8 cellular contexts compared by ENCODE assay signal in the genomic region with DNA sequence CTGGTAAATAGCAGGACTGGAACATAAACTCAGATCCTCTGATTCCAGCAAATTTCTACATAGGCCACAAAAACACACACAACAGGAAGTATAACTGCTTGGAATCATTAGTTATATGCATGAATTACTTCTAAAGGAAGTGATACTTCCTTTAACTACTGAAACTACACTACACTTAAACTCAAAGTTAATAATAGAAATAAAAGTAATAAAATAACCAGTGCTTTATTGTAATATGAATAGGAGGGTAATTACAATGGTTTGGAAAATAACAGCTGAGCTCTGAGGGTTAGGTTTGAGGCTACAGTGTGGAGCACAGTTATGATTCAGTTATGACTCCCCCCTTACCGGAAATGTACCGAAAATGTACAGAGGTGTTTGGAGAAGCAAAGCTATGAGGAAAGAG. TPM values are rescaled to one million over a fixed set of nuclear protein-coding genes. Genes with fewer than 3 reads are reported as not detected.
A peak's percentile ranks its signal among the peaks of the same experiment; 100 is the strongest.
DNase-seq lines count a peak whose midpoint lies in the region; ATAC-seq, FAIRE-seq and TF ChIP-seq lines count a peak whose summit lies in the region.

No MANE protein-coding gene starts in this region.

- FAIRE-seq in RCC 7860 (lab: Jason Lieb, UNC) = no peak

- ATAC-seq in GM18502 (IDR thresholded peaks at IDR 0.05; ENCODE audit: poor library complexity, unreplicated experiment) (peak; percentile 86), GM21423 (IDR thresholded peaks at IDR 0.05; ENCODE audit: unreplicated experiment) (peak; percentile 82), HG03439 (IDR thresholded peaks at IDR 0.05; ENCODE audit: unreplicated experiment) (peak; percentile 71)

- H3K27ac ChIP-seq in esophagus squamous epithelium = peak overlapping the region; percentile 68 to 83 (median 81)

- no peak overlapping the region for H3K4me3 ChIP-seq in esophagus squamous epithelium

- intact Hi-C loops in esophagus squamous epithelium (cut with DNase I) = no loop called here

- peaks cover 0 to 90% (median 43%) of the 10 kb centered on the region in 3 donors for H3K4me1 ChIP-seq in esophagus squamous epithelium

- DNase-seq in esophagus squamous epithelium (lab: John Stamatoyannopoulos, UW) = no peak
- no peak for DNase-seq in KG1 (lab: John Stamatoyannopoulos, UW)
- no peak for DNase-seq in RCC 7860 (ENCODE audit: low spot score)
- DNase-seq in NCI-H1694 (lab: John Stamatoyannopoulos, UW) = no peak
- DNase-seq in SIG-M5 (lab: John Stamatoyannopoulos, UW) = no peak

- no peaks in the 10 kb centered on the region for H3K27me3 ChIP-seq in esophagus squamous epithelium

- 19 to 44% methylated on average over 2 of the region's 2 CpGs for WGBS in esophagus squamous epithelium, 2 donors

- TF ChIP-seq CTCF in esophagus squamous epithelium (IDR thresholded peaks at IDR 0.05) = no peak

- no peaks in the 10 kb centered on the region for H3K9me3 ChIP-seq in esophagus squamous epithelium

- TF ChIP-seq POLR2A in esophagus squamous epithelium (IDR thresholded peaks at IDR 0.05) = no peak

- H3K36me3 ChIP-seq in esophagus squamous epithelium = no peaks in the 10 kb centered on the region

RNA-seq across cellular contexts. Expression of a gene that starts 18.5 kb away (rescaled TPM):
- 10 to 100 TPM in 2 of 4 donors, 1 to 10 TPM in 2; 5.0 to 24.2 (median 9.7) TPM for total RNA-seq in esophagus squamous epithelium

RNA-seq across cellular contexts. Expression of a gene that starts 26.4 kb away (rescaled TPM):
- total RNA-seq in esophagus squamous epithelium = 10 to 100 TPM; 38.2 to 48.4 (median 46.3) TPM
